ENCODE assay signal across 8 cellular contexts in the genomic region with DNA sequence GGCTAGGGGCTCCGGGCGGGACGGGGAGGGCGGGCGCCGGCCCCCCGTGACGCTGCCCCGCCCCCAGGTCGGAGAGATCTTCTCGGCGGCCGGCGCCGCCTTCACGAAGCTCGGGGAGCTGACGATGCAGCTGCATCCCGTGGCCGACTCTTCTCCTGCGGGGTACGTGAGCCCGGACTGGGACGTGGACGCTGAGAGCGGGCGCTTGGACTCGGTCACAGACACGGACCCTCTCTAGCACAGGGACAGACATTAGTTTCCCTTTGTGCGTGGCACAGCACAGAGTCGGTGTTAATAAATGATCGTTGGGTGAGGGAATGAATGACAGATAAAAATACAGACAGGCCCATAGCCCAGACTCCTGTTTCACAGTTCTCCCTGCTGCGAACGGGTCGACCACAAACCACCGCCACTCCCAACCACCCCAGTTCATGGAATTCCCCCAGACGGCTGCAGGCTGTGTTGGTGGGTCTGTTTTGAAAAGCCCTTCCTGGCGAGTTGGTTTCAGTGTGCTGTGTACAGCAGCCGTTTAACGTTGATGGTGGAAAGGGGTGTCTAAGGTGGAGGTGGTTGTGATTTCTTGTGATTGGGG. TPM values are rescaled to one million over a fixed set of nuclear protein-coding genes. Genes with fewer than 3 reads are reported as not detected.
DNase-seq lines count a peak whose midpoint lies in the region; ATAC-seq and TF ChIP-seq lines count a peak whose summit lies in the region.

No MANE protein-coding gene starts in this region.

- no peaks in the 10 kb centered on the region for H3K9me3 Mint-ChIP-seq in activated naive CD4-positive, alpha-beta T cell treated with anti-CD3 and anti-CD28 coated beads for 36 hours

- in situ Hi-C loops in GM13976 (cut with MboI; ENCODE audit: low sequenced_read_pairs, unreplicated experiment) = loop anchor here (25.0 kb wide), 1 partner anchor 353 kb away; the partner anchor contains the start of genes C17orf100 and MED31

- DNase-seq in GM13976 (ENCODE audit: low spot score) (peak; percentile 64), RPMI7951 (ENCODE audit: low read depth) (peak; percentile 73), T1000 (lab: John Stamatoyannopoulos, UW) (no peak), cerebellum (ENCODE audit: low spot score) (no peak)
- DNase-seq in activated naive CD4-positive, alpha-beta T cell treated with anti-CD3 and anti-CD28 coated beads for 36 hours = peak; percentile 86
- DNase-seq in stimulated activated CD4-positive, alpha-beta T cell treated with anti-CD3 and anti-CD28 coated beads, Interleukin-15, amount 100 ng/mL, for 24 hours = peak; percentile 83

- H3K4me3 ChIP-seq in iPS-11a (ENCODE audit: low read depth, low read length) = peak overlapping the region; percentile 69

- peak overlapping the region; percentile 98 for H3K27ac Mint-ChIP-seq in activated naive CD4-positive, alpha-beta T cell treated with anti-CD3 and anti-CD28 coated beads for 36 hours

- intact Hi-C loops in activated naive CD4-positive, alpha-beta T cell treated with anti-CD3 and anti-CD28 coated beads for 36 hours (cut with micrococcal nuclease) = loop anchor here (1.0 to 5.0 kb wide), 5 partner anchors 8 to 1367 kb away; partner anchors contain the start of genes BCL6B, C17orf100, MED31 and PIMREG

- H3K36me3 Mint-ChIP-seq in activated naive CD4-positive, alpha-beta T cell treated with anti-CD3 and anti-CD28 coated beads for 36 hours (ENCODE audit: low read depth) = peaks cover 37% of the 10 kb centered on the region

- peak; percentile 23 for ATAC-seq in HG02642 (IDR thresholded peaks at IDR 0.05; ENCODE audit: poor library complexity, unreplicated experiment)

- CTCF ChIA-PET in activated naive CD4-positive, alpha-beta T cell treated with anti-CD3 and anti-CD28 coated beads for 36 hours (lab: Charles Lee) = interaction anchor here (1.1 to 2.2 kb wide), 2 partner anchors 11 to 104 kb away, joined by 3 to 8 read pairs; no protein-coding TSS in a partner anchor

- TF ChIP-seq CTCF in GM13976 (IDR thresholded peaks at IDR 0.05; ENCODE audit: borderline replicate concordance, control extremely low read depth, extremely low read depth, insufficient read depth, missing control alignments) = no peak

- no peaks in the 10 kb centered on the region for H3K27me3 Mint-ChIP-seq in activated naive CD4-positive, alpha-beta T cell treated with anti-CD3 and anti-CD28 coated beads for 36 hours (ENCODE audit: low read depth)

- H3K4me3 Mint-ChIP-seq in activated naive CD4-positive, alpha-beta T cell treated with anti-CD3 and anti-CD28 coated beads for 36 hours = peak overlapping the region; percentile 93

- peaks cover 44% of the 10 kb centered on the region for H3K4me1 Mint-ChIP-seq in activated naive CD4-positive, alpha-beta T cell treated with anti-CD3 and anti-CD28 coated beads for 36 hours (ENCODE audit: low read depth)

RNA-seq across cellular contexts. Expression of gene RNASEK, which starts 2.7 kb away (rescaled TPM):
- 156 and 180 TPM in 2 replicates for total RNA-seq in RPMI7951 (2014; rRNA removed; shearing (Covaris generic))
- 100 to 1,000 TPM; 120 to 130 TPM for total RNA-seq in activated naive CD4-positive, alpha-beta T cell treated with anti-CD3 and anti-CD28 coated beads for 36 hours
- 35.2 TPM for total RNA-seq in cerebellum

RNA-seq across cellular contexts. Expression of gene BCL6B, which starts 7.8 kb away (rescaled TPM):
- not detected in 2 replicates for total RNA-seq in RPMI7951 (2014; rRNA removed; shearing (Covaris generic))
- total RNA-seq in activated naive CD4-positive, alpha-beta T cell treated with anti-CD3 and anti-CD28 coated beads for 36 hours = under 1 TPM; 0.62 to 0.74 TPM
- 2.1 TPM for total RNA-seq in cerebellum

RNA-seq across cellular contexts. Expression of gene ALOX12, which starts 19.2 kb away (rescaled TPM):
- not detected in 2 replicates for total RNA-seq in RPMI7951 (2014; rRNA removed; shearing (Covaris generic))
- not detected for total RNA-seq in activated naive CD4-positive, alpha-beta T cell treated with anti-CD3 and anti-CD28 coated beads for 36 hours
- total RNA-seq in cerebellum = 0.18 TPM

RNA-seq across cellular contexts. Expression of gene SLC16A13, which starts 20.7 kb away (rescaled TPM):
- 0.12 and 0.20 TPM in 2 replicates for total RNA-seq in RPMI7951 (2014; rRNA removed; shearing (Covaris generic))
- total RNA-seq in activated naive CD4-positive, alpha-beta T cell treated with anti-CD3 and anti-CD28 coated beads for 36 hours = 1 to 10 TPM; 4.1 to 5.3 TPM
- total RNA-seq in cerebellum = 1.4 TPM

RNA-seq across cellular contexts. Expression of gene SLC16A11, which starts 28.8 kb away (rescaled TPM):
- total RNA-seq in RPMI7951 (2014; rRNA removed; shearing (Covaris generic)) = 0.49 TPM in 1 of 2 replicates, not detected in the other
- total RNA-seq in activated naive CD4-positive, alpha-beta T cell treated with anti-CD3 and anti-CD28 coated beads for 36 hours = under 1 TPM; 0.30 to 0.64 TPM
- total RNA-seq in cerebellum = not detected

Comparison
In these comparisons a context has a peak if more than half of its experiments do, and no peak if none do; other contexts are left out.
1. DNase-seq: peak in GM13976 (single experiment), RPMI7951 (single experiment), activated naive CD4-positive, alpha-beta T cell treated with anti-CD3 and anti-CD28 coated beads for 36 hours (single experiment) and stimulated activated CD4-positive, alpha-beta T cell treated with anti-CD3 and anti-CD28 coated beads, Interleukin-15, amount 100 ng/mL, for 24 hours (single experiment); none in T1000 (single experiment) and cerebellum (single experiment).